In the genomic region with DNA sequence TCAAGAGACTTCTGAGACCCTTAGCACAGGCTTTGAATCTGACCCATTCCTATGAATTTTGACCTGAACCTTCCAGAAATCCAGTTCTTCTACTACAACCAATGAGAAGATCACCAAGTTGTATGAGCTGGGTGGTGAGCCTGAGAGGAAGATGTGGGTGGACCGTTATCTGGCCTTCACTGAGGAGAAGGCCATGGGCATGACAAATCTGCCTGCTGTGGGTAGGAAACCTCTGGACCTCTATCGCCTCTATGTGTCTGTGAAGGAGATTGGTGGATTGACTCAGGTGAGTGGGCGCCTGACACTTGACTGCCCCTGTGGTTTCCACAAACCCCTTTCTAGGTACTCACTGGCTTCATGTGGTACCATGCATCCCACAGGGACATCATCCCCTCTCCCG, we compare ENCODE assay signal across 21 cellular contexts. TPM values are rescaled to one million over a fixed set of nuclear protein-coding genes. Genes with fewer than 3 reads are reported as not detected.
A peak's percentile ranks its signal among the peaks of the same experiment; 100 is the strongest.
DNase-seq lines count a peak whose midpoint lies in the region; ATAC-seq and TF ChIP-seq lines count a peak whose summit lies in the region.
"Had no signal": no experiment of that assay in that cellular context is flagged by ENCODE, and none has a peak within 500 bp of the region (broad histone marks: within the 10 kb centered on the region; RNA-seq: fewer than 3 reads in every experiment).

No MANE protein-coding gene starts in this region.

- no peaks in the 10 kb centered on the region for H3K27me3 Mint-ChIP-seq in activated CD4-positive, alpha-beta T cell treated with anti-CD3 and anti-CD28 coated beads, Interleukin-2, amount 10 ng/mL, durations not matched to agents 24 days and 14 days
- H3K27me3 Mint-ChIP-seq in T-helper 17 cell: no peaks in the 10 kb centered on the region
- no peaks in the 10 kb centered on the region for H3K27me3 Mint-ChIP-seq in effector memory CD8-positive, alpha-beta T cell

- TF ChIP-seq POLR2A in gastrocnemius medialis (IDR thresholded peaks at IDR 0.05) (no peak), stomach (IDR thresholded peaks at IDR 0.05) (no peak), erythroblast (IDR thresholded peaks at IDR 0.05; ENCODE audit: low read length) (no peak)

- H3K4me1 ChIP-seq in gastrocnemius medialis (peaks cover 35 to 46% of the 10 kb centered on the region in 2 donors), stomach (peaks cover 26 to 49% (median 39%) of the 10 kb centered on the region in 4 donors)

- H3K4me3 ChIP-seq in gastrocnemius medialis (no peak overlapping the region), stomach (no peak overlapping the region)
- H3K4me3 ChIP-seq: A549, hepatocyte, ovary, skin epidermis, uterus had no signal

- TF ChIP-seq CTCF in gastrocnemius medialis (IDR thresholded peaks at IDR 0.05 in 4 of 5, conservative IDR thresholded peaks at IDR 0.05 in 1 of 5): no peak
- TF ChIP-seq CTCF in stomach (IDR thresholded peaks at IDR 0.05): no peak

- H3K9me3 Mint-ChIP-seq in activated CD4-positive, alpha-beta T cell treated with anti-CD3 and anti-CD28 coated beads, Interleukin-2, amount 10 ng/mL, durations not matched to agents 24 days and 14 days: no peaks in the 10 kb centered on the region
- H3K9me3 Mint-ChIP-seq in effector memory CD8-positive, alpha-beta T cell: no peaks in the 10 kb centered on the region

- WGBS in stomach, 5 donors: 61 to 87% (median 77%) methylated on average over 4 of the region's 4 CpGs

- H3K4me3 Mint-ChIP-seq in activated CD4-positive, alpha-beta T cell treated with anti-CD3 and anti-CD28 coated beads, Interleukin-2, amount 10 ng/mL, durations not matched to agents 24 days and 14 days: no peak overlapping the region
- H3K4me3 Mint-ChIP-seq in T-helper 17 cell: no peak overlapping the region
- H3K4me3 Mint-ChIP-seq in effector memory CD8-positive, alpha-beta T cell: no peak overlapping the region

- H3K27ac ChIP-seq in gastrocnemius medialis (peak overlapping the region; percentile 42 to 79 (median 56)), stomach (peak overlapping the region in 2 of 5 donors; percentile 30 to 39)
- H3K27ac ChIP-seq: A549, brain microvascular endothelial cell, C4-2B had no signal

- peaks cover 29% of the 10 kb centered on the region for H3K4me1 Mint-ChIP-seq in activated CD4-positive, alpha-beta T cell treated with anti-CD3 and anti-CD28 coated beads, Interleukin-2, amount 10 ng/mL, durations not matched to agents 24 days and 14 days
- peaks cover 3% of the 10 kb centered on the region for H3K4me1 Mint-ChIP-seq in T-helper 17 cell
- peaks cover 8 to 23% of the 10 kb centered on the region in 2 donors for H3K4me1 Mint-ChIP-seq in effector memory CD8-positive, alpha-beta T cell (ENCODE audit: low read depth in 2 of 2)

- H3K9me3 ChIP-seq in T-helper 17 cell (ENCODE audit: control insufficient read depth, low read length, poor library complexity, severe bottlenecking) (no peaks in the 10 kb centered on the region), gastrocnemius medialis (no peaks in the 10 kb centered on the region), stomach (no peaks in the 10 kb centered on the region)
- H3K9me3 ChIP-seq: A549, ovary, uterus had no signal

- peak overlapping the region; percentile 64 for H3K27ac Mint-ChIP-seq in activated CD4-positive, alpha-beta T cell treated with anti-CD3 and anti-CD28 coated beads, Interleukin-2, amount 10 ng/mL, durations not matched to agents 24 days and 14 days
- peak overlapping the region; percentile 76 for H3K27ac Mint-ChIP-seq in T-helper 17 cell
- H3K27ac Mint-ChIP-seq in effector memory CD8-positive, alpha-beta T cell: peak overlapping the region; percentile 74 to 83

- intact Hi-C loops in activated CD4-positive, alpha-beta T cell treated with anti-CD3 and anti-CD28 coated beads, Interleukin-2, amount 10 ng/mL, durations not matched to agents 24 days and 14 days (cut with micrococcal nuclease): no loop called here
- intact Hi-C loops in gastrocnemius medialis (cut with DNase I; ENCODE audit: low total_unique reads) (no loop called here), stomach (cut with DNase I; ENCODE audit: low total_unique reads) (no loop called here)

- no peak for ATAC-seq in T-helper 17 cell
- no peak for ATAC-seq in effector memory CD8-positive, alpha-beta T cell (replicated peaks)
- ATAC-seq in gastrocnemius medialis: no peak
- ATAC-seq: A549 had no signal

- H3K36me3 Mint-ChIP-seq in activated CD4-positive, alpha-beta T cell treated with anti-CD3 and anti-CD28 coated beads, Interleukin-2, amount 10 ng/mL, durations not matched to agents 24 days and 14 days (ENCODE audit: low read depth): peaks cover 76% of the 10 kb centered on the region
- H3K36me3 Mint-ChIP-seq in T-helper 17 cell (ENCODE audit: low read depth): peaks cover 2% of the 10 kb centered on the region
- H3K36me3 Mint-ChIP-seq in effector memory CD8-positive, alpha-beta T cell (ENCODE audit: insufficient read depth): peaks cover 92% of the 10 kb centered on the region

- H3K27me3 ChIP-seq in gastrocnemius medialis (no peaks in the 10 kb centered on the region), stomach (no peaks in the 10 kb centered on the region)
- H3K27me3 ChIP-seq: brain microvascular endothelial cell, hepatocyte, ovary, uterus had no signal

- no peak for TF ChIP-seq EP300 in stomach (IDR thresholded peaks at IDR 0.05)

- H3K36me3 ChIP-seq in gastrocnemius medialis (peaks cover 3 to 78% of the 10 kb centered on the region in 2 donors), stomach (peaks cover 71 to 100% (median 97%) of the 10 kb centered on the region in 4 donors)
- H3K36me3 ChIP-seq: ovary, uterus had no signal

- no peak for DNase-seq in activated CD4-positive, alpha-beta T cell treated with anti-CD3 and anti-CD28 coated beads, Interleukin-2, amount 10 ng/mL, durations not matched to agents 24 days and 14 days
- DNase-seq in activated CD4-positive, alpha-beta T cell treated with anti-CD3 and anti-CD28 coated beads for 48 hours: no peak
- DNase-seq in T-helper 17 cell (no peak), gastrocnemius medialis (no peak), stomach (no peak), erythroblast (lab: John Stamatoyannopoulos, UW) (no peak)
- no peak for DNase-seq in effector memory CD8-positive, alpha-beta T cell
- no peak for DNase-seq in stimulated activated CD4-positive, alpha-beta T cell treated with anti-CD3 and anti-CD28 coated beads, Interleukin-4, amount 100 ng/mL, for 4 hours
- DNase-seq: activated CD4-positive, alpha-beta T cell treated with anti-CD3 and anti-CD28 coated beads for 4 hours; brain microvascular endothelial cell; DMS79; kidney; NCI-H187; NCI-H446 treated with DMSO at 0.1 percent for 48 hours; ovary; Right ventricle myocardium superior; uterus had no signal

- in situ Hi-C loops in gastrocnemius medialis (cut with MboI; ENCODE audit: low sequenced_read_pairs in 4 of 4): no loop called here

RNA-seq across cellular contexts. Expression of a gene that starts 20.0 kb away (rescaled TPM):
- 15.2 and 16.0 TPM in 2 replicates for total RNA-seq in activated CD4-positive, alpha-beta T cell treated with anti-CD3 and anti-CD28 coated beads, Interleukin-2, amount 10 ng/mL, durations not matched to agents 24 days and 14 days
- 10 to 100 TPM; 12.0 to 14.3 TPM for total RNA-seq in T-helper 17 cell
- total RNA-seq in gastrocnemius medialis: 10 to 100 TPM in 1 of 4 donors, 1 to 10 TPM in 3; 2.9 to 16.0 (median 5.8) TPM
- total RNA-seq in stomach: 10 to 100 TPM in 2 of 5 donors, 1 to 10 TPM in 1, under 1 TPM in 1, not detected in 1; 0.87 to 30.8 (median 8.7) TPM
- 1 to 10 TPM; 3.4 to 7.5 (median 6.4) TPM for polyA plus RNA-seq in stomach

RNA-seq across cellular contexts. Expression of a gene that starts 58.8 kb away (rescaled TPM):
- total RNA-seq in activated CD4-positive, alpha-beta T cell treated with anti-CD3 and anti-CD28 coated beads, Interleukin-2, amount 10 ng/mL, durations not matched to agents 24 days and 14 days: 75.9 and 77.3 TPM in 2 replicates
- 10 to 100 TPM; 70.2 to 71.2 TPM for total RNA-seq in T-helper 17 cell
- 10 to 100 TPM in 3 of 4 donors, 1 to 10 TPM in 1; 8.1 to 16.3 (median 12.5) TPM for total RNA-seq in gastrocnemius medialis
- 10 to 100 TPM in 3 of 5 donors, 1 to 10 TPM in 2; 5.2 to 81.7 (median 13.3) TPM for total RNA-seq in stomach
- polyA plus RNA-seq in stomach: 1 to 10 TPM; 6.3 to 9.0 (median 6.7) TPM
